1 cellular context compared by ENCODE assay signal in genomic region chr15:63842626-63843025, GRCh38.
TF ChIP-seq lines count a peak whose summit lies in the region.

No MANE protein-coding gene starts in this region.

TF ChIP-seq in liver, 16 proteins besides CTCF, POLR2A, EP300 and RAD21 (continued from another document):
- TF ChIP-seq ATF3 (IDR thresholded peaks at IDR 0.05) = no peak
- TF ChIP-seq RXRA (IDR thresholded peaks at IDR 0.05) = no peak
- no peak for TF ChIP-seq HNF4G (IDR thresholded peaks at IDR 0.05)
- TF ChIP-seq ZBTB33 (IDR thresholded peaks at IDR 0.05) = no peak
- no peak for TF ChIP-seq TAF1 (conservative IDR thresholded peaks at IDR 0.05)
- TF ChIP-seq MAX (IDR thresholded peaks at IDR 0.05) = no peak
- TF ChIP-seq NR2F2 (IDR thresholded peaks at IDR 0.05) = no peak
- TF ChIP-seq YY1 (IDR thresholded peaks at IDR 0.05) = no peak
